Comparison of ENCODE assay signal across 10 cellular contexts in genomic region chr9:127706836-127707241, GRCh38. TPM values are rescaled to one million over a fixed set of nuclear protein-coding genes. Genes with fewer than 3 reads are reported as not detected.
DNase-seq lines count a peak whose midpoint lies in the region; ATAC-seq, FAIRE-seq and TF ChIP-seq lines count a peak whose summit lies in the region.
"Had no signal": no experiment of that assay in that cellular context is flagged by ENCODE, and none has a peak within 500 bp of the region (broad histone marks: within the 10 kb centered on the region; RNA-seq: fewer than 3 reads in every experiment).

TSS of gene CFAP157 (plus strand) at chr9:127706988. CDS start at chr9:127707032, 44 bp downstream.

- no peak within 1 kb of the TSS for H3K9ac ChIP-seq in BLaER1

- no TSS peak for BruUV-seq in Panc1 (replicated peaks; lab: Mats Ljungman, UMichigan)

- H3K4me3 ChIP-seq in BLaER1 (no peak within 1 kb of the TSS), Panc1 (ENCODE audit: low read depth in 2 of 2, low read length in 2 of 2) (no peak within 1 kb of the TSS), gastroesophageal sphincter (no peak within 1 kb of the TSS)

- in situ Hi-C loops in Panc1 (cut with HindIII; ENCODE audit: low pct_unique_long_range_greater_than_20kb, low sequenced_read_pairs): no loop called here

- no peaks in the 10 kb centered on the region for H3K36me3 ChIP-seq in BLaER1
- H3K36me3 ChIP-seq in Panc1 (ENCODE audit: control insufficient read depth, insufficient read depth, low read length): no peaks in the 10 kb centered on the region
- H3K36me3 ChIP-seq in gastroesophageal sphincter: peaks cover 0 to 4% of the 10 kb centered on the region in 2 donors

- TF ChIP-seq POLR2A in gastroesophageal sphincter (IDR thresholded peaks at IDR 0.05): no peak

- H3K27me3 ChIP-seq in BLaER1: no peaks in the 10 kb centered on the region
- H3K27me3 ChIP-seq in Panc1 (ENCODE audit: control insufficient read depth, insufficient read depth, low read length): no peaks in the 10 kb centered on the region
- H3K27me3 ChIP-seq in gastroesophageal sphincter: peaks cover 17% of the 10 kb centered on the region

- peak within 1 kb of the TSS; percentile 32 for H3K4me2 ChIP-seq in BLaER1

- 80 to 82% methylated on average over 1 to 6 of the region's 11 CpGs for WGBS in gastroesophageal sphincter (ENCODE audit: low coverage in 1 of 2), 2 donors

- intact Hi-C loops in Panc1 (cut with micrococcal nuclease; ENCODE audit: unreplicated experiment): no loop called here

- DNase-seq in DMS153 (lab: John Stamatoyannopoulos, UW) (peak; percentile 14), Panc1 (ENCODE audit: low read depth, low spot score) (no peak), kidney tubule cell (ENCODE audit: low spot score) (peak; percentile 40), hepatic stellate cell (ENCODE audit: low spot score) (no peak), frontal cortex (ENCODE audit: low spot score in 2 of 2) (no peak)
- no peak for DNase-seq in activated T-cell treated with anti-CD3 and anti-CD28 coated beads, Interleukin-2, amount 50 U/mL, for 4 hours

- TF ChIP-seq EP300 in gastroesophageal sphincter (IDR thresholded peaks at IDR 0.05): no peak

- H4K20me1 ChIP-seq in BLaER1: peaks cover 23% of the 10 kb centered on the region

- CTCF ChIA-PET in Panc1 (lab: Charles Lee): no interaction called here

- TF ChIP-seq CTCF in Panc1 (IDR thresholded peaks at IDR 0.05) (no peak), gastroesophageal sphincter (IDR thresholded peaks at IDR 0.05) (no peak)

- POLR2A ChIA-PET in Panc1 (lab: Charles Lee): interaction anchor here (0.6 kb wide), 1 partner anchor 175 kb away, joined by 3 read pairs; no protein-coding TSS in a partner anchor

- H3K9me3 Mint-ChIP-seq in activated T-cell treated with anti-CD3 and anti-CD28 coated beads, Interleukin-2, amount 50 U/mL, for 4 hours: no peaks in the 10 kb centered on the region

- ATAC-seq in Panc1: peak; percentile 44; the same call in 1 of the 2 replicates
- ATAC-seq in activated T-cell treated with anti-CD3 and anti-CD28 coated beads, Interleukin-2, amount 50 U/mL, for 4 hours: no peak
- ATAC-seq in gastroesophageal sphincter: no peak

- no peaks in the 10 kb centered on the region for H3K36me3 Mint-ChIP-seq in activated T-cell treated with anti-CD3 and anti-CD28 coated beads, Interleukin-2, amount 50 U/mL, for 4 hours (ENCODE audit: insufficient read depth)

- no peak within 1 kb of the TSS for H3K4me3 Mint-ChIP-seq in activated T-cell treated with anti-CD3 and anti-CD28 coated beads, Interleukin-2, amount 50 U/mL, for 4 hours

- H3K27ac ChIP-seq in BLaER1 (no peak within 1 kb of the TSS), Panc1 (ENCODE audit: low read length) (no peak within 1 kb of the TSS), gastroesophageal sphincter (no peak within 1 kb of the TSS)

- no peaks in the 10 kb centered on the region for H3K27me3 Mint-ChIP-seq in activated T-cell treated with anti-CD3 and anti-CD28 coated beads, Interleukin-2, amount 50 U/mL, for 4 hours (ENCODE audit: low read depth)

- H3K9me3 ChIP-seq in BLaER1: no peaks in the 10 kb centered on the region
- H3K9me3 ChIP-seq in Panc1 (ENCODE audit: control insufficient read depth, insufficient read depth, low read depth, low read length): no peaks in the 10 kb centered on the region
- H3K9me3 ChIP-seq in gastroesophageal sphincter: no peaks in the 10 kb centered on the region

- H3K4me1 ChIP-seq in BLaER1 (peaks cover 32% of the 10 kb centered on the region), Panc1 (ENCODE audit: control insufficient read depth, insufficient read depth, low read length) (peaks cover 6% of the 10 kb centered on the region), gastroesophageal sphincter (no peaks in the 10 kb centered on the region)

- peaks cover 25% of the 10 kb centered on the region for H3K4me1 Mint-ChIP-seq in activated T-cell treated with anti-CD3 and anti-CD28 coated beads, Interleukin-2, amount 50 U/mL, for 4 hours (ENCODE audit: low read depth)

- no peak for FAIRE-seq in frontal cortex (lab: Jason Lieb, UNC)

RNA-seq across cellular contexts. Expression of gene CFAP157, which starts in this region (rescaled TPM):
- total RNA-seq in Panc1 (2021; ENCODE audit: unreplicated experiment) (not detected), frontal cortex (not detected), gastroesophageal sphincter (under 1 TPM in 1 of 4 donors, not detected in 3; 0.31 TPM)
- 1.8 TPM for polyA plus RNA-seq in Panc1 (2012; ENCODE audit: insufficient read length)
- total RNA-seq in activated T-cell treated with anti-CD3 and anti-CD28 coated beads, Interleukin-2, amount 50 U/mL, for 4 hours: not detected
- total RNA-seq: chondrocyte, Daoy had no signal

Comparison
In these comparisons a context has a peak if more than half of its experiments do, and no peak if none do; other contexts are left out.
1. DNase-seq: peak in DMS153 (single experiment) and kidney tubule cell (single experiment); none in Panc1 (single experiment), hepatic stellate cell (single experiment), frontal cortex (0 of 2) and activated T-cell treated with anti-CD3 and anti-CD28 coated beads, Interleukin-2, amount 50 U/mL, for 4 hours (single experiment).